7 cellular contexts compared by ENCODE assay signal in genomic region chrX:130545796-130546195, GRCh38.
"Had no signal": no experiment of that assay in that cellular context is flagged by ENCODE, and none has a peak within 500 bp of the region (broad histone marks: within the 10 kb centered on the region; RNA-seq: fewer than 3 reads in every experiment).

No MANE protein-coding gene starts in this region.

- H3K4me3 ChIP-seq: GM12878 had no signal

- DNase-seq: GDM1, GF-D8 had no signal

- FAIRE-seq: G401.6, GM12878, GM12891, GM18507, GM19239 had no signal

- ATAC-seq: GM12878 had no signal
